8 cellular contexts compared by ENCODE assay signal in the genomic region with DNA sequence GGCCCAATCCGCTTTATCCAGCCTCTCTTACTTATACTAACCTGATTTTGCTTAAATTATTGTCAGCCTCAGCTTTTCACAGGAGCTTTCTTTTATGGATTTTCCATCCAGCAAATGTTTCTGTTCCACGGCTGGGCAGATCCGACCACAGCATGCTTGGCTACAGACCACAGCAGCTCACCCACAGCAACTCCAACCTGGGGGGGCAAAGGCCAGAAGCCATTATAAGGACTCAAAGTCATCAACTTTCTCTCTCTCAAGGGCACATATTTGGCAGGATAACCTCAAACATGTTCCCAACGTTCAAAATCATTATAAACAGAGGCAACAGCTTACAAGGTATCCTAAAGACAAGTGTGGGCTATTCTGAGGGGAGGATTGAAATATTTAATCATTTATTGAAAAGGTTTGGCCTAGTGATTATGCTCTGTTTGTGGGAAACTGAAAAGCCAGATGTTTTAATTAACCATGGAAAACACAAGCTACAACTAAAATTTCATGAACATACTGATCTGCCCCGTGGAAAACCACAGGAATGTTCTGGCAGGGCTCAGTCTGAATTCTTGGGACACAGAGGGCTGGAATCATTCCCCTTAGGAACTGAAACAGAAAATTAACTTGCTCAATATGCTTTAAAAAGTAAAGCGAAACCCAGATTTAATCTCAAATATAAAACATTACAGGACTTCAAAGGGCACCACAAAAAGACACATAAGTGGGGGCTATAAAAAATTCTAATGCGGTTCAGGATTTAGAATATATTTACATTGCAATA.
DNase-seq lines count a peak whose midpoint lies in the region; ATAC-seq, FAIRE-seq and TF ChIP-seq lines count a peak whose summit lies in the region.
"Had no signal": no experiment of that assay in that cellular context is flagged by ENCODE, and none has a peak within 500 bp of the region (broad histone marks: within the 10 kb centered on the region; RNA-seq: fewer than 3 reads in every experiment).

No MANE protein-coding gene starts in this region.

- DNase-seq in PC-3 (peak; percentile 29), endothelial cell of umbilical vein (ENCODE audit: low read depth, low spot score) (peak; percentile 62), mucosa of gallbladder (ENCODE audit: low spot score) (peak; percentile 66), vagina (ENCODE audit: extremely low spot score in 2 of 2) (peak in 1 of 2 donors; percentile 88), SKM-1 (lab: John Stamatoyannopoulos, UW; ENCODE audit: unreplicated experiment) (no peak)
- DNase-seq: NCI-H187 had no signal

- no peaks in the 10 kb centered on the region for H3K9me2 ChIP-seq in PC-3 (replicated peaks; ENCODE audit: low read length)

- dilution Hi-C loops in endothelial cell of umbilical vein (cut with MboI; ENCODE audit: extremely low pct_ligation_motif_present, low sequenced_read_pairs) = no loop called here

- peaks cover 13% of the 10 kb centered on the region for H3K4me1 ChIP-seq in PC-3 (ENCODE audit: insufficient read depth, low read length)
- peaks cover 55% of the 10 kb centered on the region for H3K4me1 ChIP-seq in endothelial cell of umbilical vein (ENCODE audit: control insufficient read depth, extremely low read depth, insufficient read depth, low read length)
- peaks cover 66% of the 10 kb centered on the region for H3K4me1 ChIP-seq in vagina

- FAIRE-seq in endothelial cell of umbilical vein (lab: Jason Lieb, UNC) = peak; percentile 49

- H2AFZ ChIP-seq in PC-3 (ENCODE audit: low read length) = no peak overlapping the region
- no peak overlapping the region for H2AFZ ChIP-seq in endothelial cell of umbilical vein (ENCODE audit: low read depth, low read length)

- CTCF ChIA-PET in PC-3 (lab: Charles Lee) (no interaction called here), endothelial cell of umbilical vein (lab: Charles Lee) (interaction anchor here (0.8 to 2.7 kb wide), 11 partner anchors 10 to 217 kb away, joined by 3 to 15 read pairs (median 6); a partner anchor contains a TSS)

- no peaks in the 10 kb centered on the region for H4K20me1 ChIP-seq in PC-3 (ENCODE audit: low read length)
- H4K20me1 ChIP-seq in endothelial cell of umbilical vein (replicated peaks; ENCODE audit: control insufficient read depth, extremely low read depth, insufficient read depth, low read length) = no peaks in the 10 kb centered on the region

- 0 out of 2 replicates have a peak overlapping the region, but pooled peaks have one; percentile 10 for H3K4me2 ChIP-seq in PC-3 (ENCODE audit: low read length)
- peak overlapping the region; percentile 71 for H3K4me2 ChIP-seq in endothelial cell of umbilical vein (ENCODE audit: insufficient read depth, low read length)

- H3K27me3 ChIP-seq in PC-3 (ENCODE audit: low read length) = no peaks in the 10 kb centered on the region
- no peaks in the 10 kb centered on the region for H3K27me3 ChIP-seq in endothelial cell of umbilical vein (ENCODE audit: control insufficient read depth in 2 of 2, insufficient read depth in 2 of 2, low read length in 2 of 2)
- H3K27me3 ChIP-seq in vagina = no peaks in the 10 kb centered on the region

- H3K36me3 ChIP-seq in PC-3 (ENCODE audit: low read depth, low read length) = peaks cover 4% of the 10 kb centered on the region
- H3K36me3 ChIP-seq in endothelial cell of umbilical vein (ENCODE audit: control insufficient read depth in 2 of 2, extremely low read depth in 1 of 2, insufficient read depth in 2 of 2, low read length in 2 of 2) = peaks cover 0 to 2% of the 10 kb centered on the region in 2 experiments
- H3K36me3 ChIP-seq in vagina = no peaks in the 10 kb centered on the region

- H3K79me2 ChIP-seq in PC-3 (ENCODE audit: low read length) = peaks cover 31% of the 10 kb centered on the region
- H3K79me2 ChIP-seq in endothelial cell of umbilical vein (ENCODE audit: control insufficient read depth, insufficient read depth, low read length) = peaks cover 89% of the 10 kb centered on the region

- H3K9me3 ChIP-seq in PC-3 (ENCODE audit: low read length) (no peaks in the 10 kb centered on the region), endothelial cell of umbilical vein (replicated peaks; ENCODE audit: control insufficient read depth, insufficient read depth, low read length) (no peaks in the 10 kb centered on the region), vagina (no peaks in the 10 kb centered on the region)

- ATAC-seq in PC-3 (peak; percentile 35), GM18873 (IDR thresholded peaks at IDR 0.05; ENCODE audit: low FRiP score, unreplicated experiment) (no peak), GM18909 (IDR thresholded peaks at IDR 0.05; ENCODE audit: poor library complexity, unreplicated experiment) (no peak)

- no peaks in the 10 kb centered on the region for H3F3A ChIP-seq in PC-3 (ENCODE audit: low read length, unreplicated experiment)

- H3K9ac ChIP-seq in PC-3 (ENCODE audit: low read length) = no peak overlapping the region
- H3K9ac ChIP-seq in endothelial cell of umbilical vein (replicated peaks; ENCODE audit: extremely low read depth, insufficient read depth, low read length) = peak overlapping the region; percentile 79

- no TSS peak for BruUV-seq in PC-3 (replicated peaks; lab: Mats Ljungman, UMichigan)
- TSS peak; percentile 9 for BruUV-seq in endothelial cell of umbilical vein (replicated peaks; lab: Mats Ljungman, UMichigan)

- H3K27ac ChIP-seq in PC-3 (ENCODE audit: low read length) (no peak overlapping the region), endothelial cell of umbilical vein (ENCODE audit: insufficient read depth, low read depth, low read length) (peak overlapping the region; percentile 87), vagina (peak overlapping the region; percentile 79)

- TF ChIP-seq POLR2A in endothelial cell of umbilical vein (IDR thresholded peaks at IDR 0.05; ENCODE audit: low read depth, low read length) = no peak
- TF ChIP-seq POLR2A in vagina (IDR thresholded peaks at IDR 0.05) = no peak

- intact Hi-C loops in PC-3 (cut with micrococcal nuclease) = no loop called here
- intact Hi-C loops in endothelial cell of umbilical vein (cut with micrococcal nuclease) = loop anchor here (1.0 to 5.0 kb wide), 5 partner anchors 12 to 153 kb away; no protein-coding TSS in a partner anchor
- intact Hi-C loops in vagina (cut with DNase I) = no loop called here

- POLR2A ChIA-PET in PC-3 (lab: Charles Lee; ENCODE audit: unreplicated experiment) = no interaction called here
- POLR2A ChIA-PET in endothelial cell of umbilical vein (lab: Charles Lee) = interaction anchor here (0.7 to 1.6 kb wide), 3 partner anchors 13 to 17 kb away, joined by 3 to 5 read pairs (median 3); no protein-coding TSS in a partner anchor

- H3K4me3 ChIP-seq in PC-3 (ENCODE audit: low read length) = no peak overlapping the region
- H3K4me3 ChIP-seq in endothelial cell of umbilical vein (replicated peaks in 1 of 3; ENCODE audit: insufficient read depth in 1 of 3, low read depth in 1 of 3, low read length in 3 of 3) = no peak overlapping the region
- H3K4me3 ChIP-seq in vagina = peak overlapping the region in 1 of 2 donors; percentile 7

- H3K9me1 ChIP-seq in endothelial cell of umbilical vein (replicated peaks; ENCODE audit: control insufficient read depth, extremely low read depth, insufficient read depth, low read length) = no peaks in the 10 kb centered on the region

- TF ChIP-seq CTCF in PC-3 (conservative IDR thresholded peaks at IDR 0.05; ENCODE audit: low read depth, low read length) = no peak
- no peak for TF ChIP-seq CTCF in endothelial cell of umbilical vein (IDR thresholded peaks at IDR 0.05; ENCODE audit: extremely low read depth in 1 of 2, insufficient read depth in 1 of 2, low read depth in 1 of 2, low read length in 2 of 2)
- no peak for TF ChIP-seq CTCF in vagina (IDR thresholded peaks at IDR 0.05)

TF ChIP-seq in endothelial cell of umbilical vein, 7 proteins besides CTCF, POLR2A, EP300 and RAD21:
- TF ChIP-seq, protein P1, sequence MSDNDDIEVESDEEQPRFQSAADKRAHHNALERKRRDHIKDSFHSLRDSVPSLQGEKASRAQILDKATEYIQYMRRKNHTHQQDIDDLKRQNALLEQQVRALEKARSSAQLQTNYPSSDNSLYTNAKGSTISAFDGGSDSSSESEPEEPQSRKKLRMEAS (IDR thresholded peaks at IDR 0.05; ENCODE audit: insufficient read depth, insufficient read length) = no peak
- TF ChIP-seq EZH2 (IDR thresholded peaks at IDR 0.05; ENCODE audit: borderline replicate concordance, low read depth, low read length, severe bottlenecking) = no peak
- TF ChIP-seq GATA2 (IDR thresholded peaks at IDR 0.05; ENCODE audit: insufficient read depth, insufficient read length, low read depth, low read length) = peak; percentile 6
